Comparison of ENCODE assay signal across 11 cellular contexts in genomic region chr22:16602728-16603447, GRCh38. TPM values are rescaled to one million over a fixed set of nuclear protein-coding genes. Genes with fewer than 3 reads are reported as not detected.
A peak's percentile ranks its signal among the peaks of the same experiment; 100 is the strongest.
DNase-seq lines count a peak whose midpoint lies in the region; ATAC-seq, FAIRE-seq and TF ChIP-seq lines count a peak whose summit lies in the region.
"Not testable (repeated sequence)": the region's sequence is repeated elsewhere in the genome, so short reads cannot be mapped to it uniquely, and the experiment has no call there.
"Had no signal": no experiment of that assay in that cellular context is flagged by ENCODE, and none has a peak within 500 bp of the region (broad histone marks: within the 10 kb centered on the region; RNA-seq: fewer than 3 reads in every experiment).

No MANE protein-coding gene starts in this region.

- not testable (repeated sequence) for TF ChIP-seq POLR2A in stomach (IDR thresholded peaks at IDR 0.05)

- 4 to 9% (median 6%) methylated on average over 32 to 33 of the region's 33 CpGs for WGBS in stomach, 5 donors

- peak; percentile 65 for FAIRE-seq in GM19239 (lab: Jason Lieb, UNC)

- peaks cover 0 to 26% (median 0%) of the 10 kb centered on the region in 4 donors for H3K9me3 ChIP-seq in stomach

- peaks cover 0 to 68% (median 23%) of the 10 kb centered on the region in 3 donors for H3K27me3 ChIP-seq in stomach

- CTCF ChIA-PET in activated CD4-positive, alpha-beta T cell treated with anti-CD3 and anti-CD28 coated beads for 36 hours (lab: Charles Lee) = interaction anchor here (1.0 kb wide), 1 partner anchor 57 kb away, joined by 3 read pairs; no protein-coding TSS in a partner anchor

- H3K36me3 Mint-ChIP-seq in activated CD4-positive, alpha-beta T cell treated with anti-CD3 and anti-CD28 coated beads for 36 hours (ENCODE audit: low read depth); activated naive CD4-positive, alpha-beta T cell treated with anti-CD3 and anti-CD28 coated beads, Interleukin-2, amount 50 U/mL, for 24 hours: not testable (repeated sequence)

- H3K27ac Mint-ChIP-seq in activated CD4-positive, alpha-beta T cell treated with anti-CD3 and anti-CD28 coated beads for 36 hours = peak overlapping the region; percentile 33
- not testable (repeated sequence) for H3K27ac Mint-ChIP-seq in activated naive CD4-positive, alpha-beta T cell treated with anti-CD3 and anti-CD28 coated beads, Interleukin-2, amount 50 U/mL, for 24 hours

- H3K9me3 Mint-ChIP-seq in activated CD4-positive, alpha-beta T cell treated with anti-CD3 and anti-CD28 coated beads for 36 hours (ENCODE audit: low read depth); activated naive CD4-positive, alpha-beta T cell treated with anti-CD3 and anti-CD28 coated beads, Interleukin-2, amount 50 U/mL, for 24 hours: not testable (repeated sequence)

- H3K4me1 Mint-ChIP-seq in activated CD4-positive, alpha-beta T cell treated with anti-CD3 and anti-CD28 coated beads for 36 hours = peaks cover 10% of the 10 kb centered on the region
- peaks cover 14% of the 10 kb centered on the region for H3K4me1 Mint-ChIP-seq in activated naive CD4-positive, alpha-beta T cell treated with anti-CD3 and anti-CD28 coated beads, Interleukin-2, amount 50 U/mL, for 24 hours

- intact Hi-C loops in activated CD4-positive, alpha-beta T cell treated with anti-CD3 and anti-CD28 coated beads for 36 hours (cut with DNase I, micrococcal nuclease); stomach (cut with DNase I; ENCODE audit: low total_unique reads): not testable (repeated sequence)

- not testable (repeated sequence) for TF ChIP-seq EP300 in stomach (IDR thresholded peaks at IDR 0.05)

- peaks cover 0 to 16% (median 2%) of the 10 kb centered on the region in 4 donors for H3K4me1 ChIP-seq in stomach

- DNase-seq in GM19239 (ENCODE audit: insufficient read length, low spot score); activated CD4-positive, alpha-beta T cell treated with anti-CD3 and anti-CD28 coated beads for 36 hours; epithelial cell of esophagus (ENCODE audit: low read depth); stomach: not testable (repeated sequence)
- DNase-seq in kidney tubule cell (ENCODE audit: low spot score) (peak; percentile 38), pons (ENCODE audit: low spot score) (peak; percentile 7)

- peak overlapping the region; percentile 29 for H3K4me3 ChIP-seq in epithelial cell of esophagus (ENCODE audit: low read length)
- H3K4me3 ChIP-seq in stomach = peak overlapping the region; percentile 26 to 53 (median 46)

- POLR2A ChIA-PET in activated CD4-positive, alpha-beta T cell treated with anti-CD3 and anti-CD28 coated beads for 36 hours (lab: Charles Lee) = not testable (repeated sequence)

- peaks cover 28% of the 10 kb centered on the region for H3K27me3 Mint-ChIP-seq in activated CD4-positive, alpha-beta T cell treated with anti-CD3 and anti-CD28 coated beads for 36 hours
- peaks cover 39% of the 10 kb centered on the region for H3K27me3 Mint-ChIP-seq in activated naive CD4-positive, alpha-beta T cell treated with anti-CD3 and anti-CD28 coated beads, Interleukin-2, amount 50 U/mL, for 24 hours

- not testable (repeated sequence) for TF ChIP-seq CTCF in 22Rv1 (IDR thresholded peaks at IDR 0.05); epithelial cell of esophagus (IDR thresholded peaks at IDR 0.05; ENCODE audit: insufficient read depth, low read depth, low read length, missing control alignments); stomach (IDR thresholded peaks at IDR 0.05)

- ATAC-seq in activated CD4-positive, alpha-beta T cell treated with anti-CD3 and anti-CD28 coated beads for 36 hours = peak; percentile 69

- peak overlapping the region; percentile 48 for H3K4me3 Mint-ChIP-seq in activated CD4-positive, alpha-beta T cell treated with anti-CD3 and anti-CD28 coated beads for 36 hours
- peak overlapping the region; percentile 68 for H3K4me3 Mint-ChIP-seq in activated naive CD4-positive, alpha-beta T cell treated with anti-CD3 and anti-CD28 coated beads, Interleukin-2, amount 50 U/mL, for 24 hours

- H3K27ac ChIP-seq in 22Rv1 (peak overlapping the region; percentile 75), stomach (peak overlapping the region in 4 of 5 donors; percentile 29 to 92 (median 74))

- not testable (repeated sequence) for H3K36me3 ChIP-seq in stomach

RNA-seq across cellular contexts. Expression of gene CCT8L2, which starts 10.3 kb away (rescaled TPM):
- not detected for total RNA-seq in activated CD4-positive, alpha-beta T cell treated with anti-CD3 and anti-CD28 coated beads for 36 hours
- not detected for total RNA-seq in stomach
- not detected for polyA plus RNA-seq in stomach
- total RNA-seq: IMR-90, left ventricle myocardium superior, OCI-LY7 had no signal
- polyA plus RNA-seq: IMR-90 had no signal
